In genomic region chr20:3803289-3803688, GRCh38 we compare ENCODE assay signal across 1 cellular context.
TF ChIP-seq lines count a peak whose summit lies in the region.

No MANE protein-coding gene starts in this region.

TF ChIP-seq in GM12891, 5 proteins besides CTCF, POLR2A, EP300 and RAD21:
- TF ChIP-seq POU2F2 (IDR thresholded peaks at IDR 0.05; ENCODE audit: low read depth, low read length) (no peak), SPI1 (IDR thresholded peaks at IDR 0.05; ENCODE audit: low read depth, low read length) (no peak), PAX5 (IDR thresholded peaks at IDR 0.05; ENCODE audit: insufficient read depth, low read length, severe bottlenecking) (no peak), POLR2AphosphoS5 (IDR thresholded peaks at IDR 0.05; ENCODE audit: low read depth, low read length) (no peak), TAF1 (IDR thresholded peaks at IDR 0.05; ENCODE audit: low read depth, low read length) (no peak)
